In the genomic region with DNA sequence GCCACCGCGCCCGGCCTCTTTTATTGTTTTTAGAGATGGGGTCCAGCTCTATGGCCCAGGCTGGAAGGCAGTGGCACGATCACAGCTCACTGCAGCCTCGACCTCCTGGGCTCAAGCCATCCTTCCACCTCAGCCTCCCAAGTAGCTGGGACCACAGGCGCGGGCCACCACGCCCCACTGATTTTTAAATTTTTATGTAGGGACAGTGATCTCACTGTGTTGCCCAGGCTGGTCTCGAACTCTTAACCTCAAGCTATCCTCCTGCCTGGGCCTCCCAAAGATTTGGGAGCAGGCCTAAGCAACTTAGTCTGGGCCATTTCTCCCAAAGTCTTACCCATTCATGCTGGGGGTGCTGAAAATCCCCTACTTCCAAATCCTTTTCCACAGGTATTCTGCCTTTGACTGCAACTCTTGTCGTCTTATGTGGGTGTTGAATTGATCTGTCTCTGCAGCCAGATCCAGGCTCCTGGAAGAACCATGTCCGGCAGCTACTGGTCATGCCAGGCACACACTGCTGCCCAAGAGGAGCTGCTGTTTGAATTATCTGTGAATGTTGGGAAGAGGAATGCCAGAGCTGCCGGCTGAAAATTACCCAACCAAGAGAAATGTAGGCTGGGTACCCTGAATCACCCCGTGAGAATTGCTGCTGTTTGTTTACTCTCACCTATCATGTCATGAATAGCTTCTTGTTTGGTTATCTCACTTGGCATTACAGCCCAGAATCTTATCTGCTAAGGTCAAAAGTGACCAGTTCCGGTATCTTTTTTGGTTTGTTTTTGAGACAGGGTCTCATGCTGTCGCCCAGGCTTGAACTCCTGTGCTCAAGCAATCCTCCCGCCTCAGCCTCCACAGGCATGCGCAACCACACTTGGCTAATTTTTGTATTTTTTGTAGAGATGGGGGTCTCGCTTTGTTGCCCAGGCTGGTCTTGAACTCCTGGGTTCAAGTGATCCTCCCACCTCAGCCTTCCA, we compare ENCODE assay signal across 8 cellular contexts. TPM values are rescaled to one million over a fixed set of nuclear protein-coding genes. Genes with fewer than 3 reads are reported as not detected.
DNase-seq lines count a peak whose midpoint lies in the region; ATAC-seq, FAIRE-seq and TF ChIP-seq lines count a peak whose summit lies in the region.

No MANE protein-coding gene starts in this region.

- H4K20me1 ChIP-seq in DND-41 (ENCODE audit: insufficient read depth, low read length), result no peaks in the 10 kb centered on the region

- H3K4me3 ChIP-seq in DND-41 (ENCODE audit: low read depth in 1 of 2, low read length in 2 of 2), result peak overlapping the region; percentile 93 to 100; a peak in 3 of 4 replicates
- peak overlapping the region; percentile 79 to 94 for H3K4me3 ChIP-seq in Panc1 (ENCODE audit: low read depth in 2 of 2, low read length in 2 of 2)
- peak overlapping the region; percentile 61 for H3K4me3 ChIP-seq in epithelial cell of esophagus (ENCODE audit: low read length)
- no peak overlapping the region for H3K4me3 ChIP-seq in trophoblast cell (ENCODE audit: low read depth, low read length)

- H3K9ac ChIP-seq in DND-41 (ENCODE audit: low read depth, low read length) (peak overlapping the region; percentile 96), trophoblast cell (ENCODE audit: low read length) (peak overlapping the region; percentile 68)

- TF ChIP-seq CTCF in DND-41 (IDR thresholded peaks at IDR 0.05; ENCODE audit: borderline replicate concordance, extremely low read depth, low read length, poor library complexity, severe bottlenecking), result no peak
- TF ChIP-seq CTCF in Panc1 (IDR thresholded peaks at IDR 0.05), result no peak
- no peak for TF ChIP-seq CTCF in epithelial cell of esophagus (IDR thresholded peaks at IDR 0.05; ENCODE audit: insufficient read depth, low read depth, low read length, missing control alignments)

- no peak overlapping the region for H2BK12ac ChIP-seq in trophoblast cell (ENCODE audit: low read length)

- CTCF ChIA-PET in Panc1 (lab: Charles Lee), result no interaction called here

- peak overlapping the region; percentile 99 for H4K8ac ChIP-seq in trophoblast cell (ENCODE audit: low read depth, low read length)

- H3K23ac ChIP-seq in trophoblast cell (ENCODE audit: low read length), result no peak overlapping the region

- peaks cover 6% of the 10 kb centered on the region for H3K79me1 ChIP-seq in trophoblast cell (ENCODE audit: low read length)

- H3K27ac ChIP-seq in DND-41 (ENCODE audit: low read length) (peak overlapping the region; percentile 94), Panc1 (ENCODE audit: low read length) (peak overlapping the region; percentile 93), trophoblast cell (ENCODE audit: low read depth, low read length) (no peak overlapping the region)

- H3K9me3 ChIP-seq in DND-41 (ENCODE audit: insufficient read depth, low read length, severe bottlenecking), result no peaks in the 10 kb centered on the region
- no peaks in the 10 kb centered on the region for H3K9me3 ChIP-seq in Panc1 (ENCODE audit: control insufficient read depth, insufficient read depth, low read depth, low read length)
- H3K9me3 ChIP-seq in trophoblast cell (ENCODE audit: insufficient read depth, low read depth, low read length), result no peaks in the 10 kb centered on the region

- H4K12ac ChIP-seq in trophoblast cell (ENCODE audit: low read depth, low read length), result peak overlapping the region; percentile 37

- H3K14ac ChIP-seq in trophoblast cell (ENCODE audit: low read length), result no peak overlapping the region

- H3K27me3 ChIP-seq in DND-41 (ENCODE audit: insufficient read depth, low read length, poor library complexity), result no peaks in the 10 kb centered on the region
- no peaks in the 10 kb centered on the region for H3K27me3 ChIP-seq in Panc1 (ENCODE audit: control insufficient read depth, insufficient read depth, low read length)
- H3K27me3 ChIP-seq in trophoblast cell (ENCODE audit: insufficient read depth, low read length), result no peaks in the 10 kb centered on the region

- H4K91ac ChIP-seq in trophoblast cell (ENCODE audit: low read depth, low read length), result peak overlapping the region; percentile 15

- H3K36me3 ChIP-seq in DND-41 (ENCODE audit: insufficient read depth, low read length), result peaks cover 44% of the 10 kb centered on the region
- peaks cover 10% of the 10 kb centered on the region; the same call in 1 of the 2 replicates for H3K36me3 ChIP-seq in Panc1 (ENCODE audit: control insufficient read depth, insufficient read depth, low read length)
- H3K36me3 ChIP-seq in trophoblast cell (ENCODE audit: control insufficient read depth in 1 of 2, insufficient read depth in 2 of 2, low read length in 2 of 2), result peaks cover 17 to 19% of the 10 kb centered on the region in 2 experiments

- peak overlapping the region; percentile 67 for H3K4me2 ChIP-seq in DND-41 (ENCODE audit: insufficient read depth, low read length)
- no peak overlapping the region for H3K4me2 ChIP-seq in trophoblast cell (ENCODE audit: low read length)

- FAIRE-seq in urothelium cell line (lab: Jason Lieb, UNC), result no peak

- POLR2A ChIA-PET in Panc1 (lab: Charles Lee), result no interaction called here

- H2AFZ ChIP-seq in DND-41 (ENCODE audit: low read depth, low read length) (peak overlapping the region; percentile 96; the same call in 1 of the 2 replicates), trophoblast cell (ENCODE audit: insufficient read depth, low read length, poor library complexity) (no peak overlapping the region)

- H3K4me1 ChIP-seq in DND-41 (ENCODE audit: insufficient read depth, low read length) (peaks cover 34% of the 10 kb centered on the region), Panc1 (ENCODE audit: control insufficient read depth, insufficient read depth, low read length) (peaks cover 17% of the 10 kb centered on the region), trophoblast cell (ENCODE audit: control insufficient read depth in 1 of 2, insufficient read depth in 2 of 2, low read length in 2 of 2) (no peaks in the 10 kb centered on the region)

- H2BK120ac ChIP-seq in trophoblast cell (ENCODE audit: insufficient read depth, low read length, poor library complexity), result no peak overlapping the region

- no peak overlapping the region for H2AK5ac ChIP-seq in trophoblast cell (ENCODE audit: low read length)

- no peak overlapping the region for H3K4ac ChIP-seq in trophoblast cell (ENCODE audit: low read depth, low read length)

- in situ Hi-C loops in Panc1 (cut with HindIII; ENCODE audit: low pct_unique_long_range_greater_than_20kb, low sequenced_read_pairs), result no loop called here

- WGBS in trophoblast cell (ENCODE audit: extremely low coverage, insufficient coverage, insufficient read length), result no CpG with 5 or more reads among the region's 18 CpGs

- H2BK5ac ChIP-seq in trophoblast cell (ENCODE audit: low read depth, low read length, poor library complexity), result no peak overlapping the region

- H3K18ac ChIP-seq in trophoblast cell (ENCODE audit: low read length), result no peak overlapping the region

- H3K79me2 ChIP-seq in DND-41 (ENCODE audit: insufficient read depth, low read length) (peaks cover 21% of the 10 kb centered on the region), trophoblast cell (ENCODE audit: control insufficient read depth, insufficient read depth, low read length, poor library complexity) (peaks cover 2% of the 10 kb centered on the region)

- intact Hi-C loops in Panc1 (cut with micrococcal nuclease; ENCODE audit: unreplicated experiment), result no loop called here

- no peak for ATAC-seq in DND-41 (ENCODE audit: insufficient read depth, low read depth)
- no peak for ATAC-seq in Panc1

- DNase-seq in DND-41 (no peak), Panc1 (ENCODE audit: low read depth, low spot score) (no peak), epithelial cell of esophagus (ENCODE audit: low read depth) (peak; percentile 78), trophoblast cell (peak; percentile 40 to 52), urothelium cell line (ENCODE audit: low spot score) (no peak), NCI-H524 treated with DMSO at 0.1 percent for 48 hours (lab: John Stamatoyannopoulos, UW) (no peak), DMS53 treated with DMSO at 0.1 percent for 48 hours (lab: John Stamatoyannopoulos, UW; ENCODE audit: unreplicated experiment) (no peak), DMS79 (lab: John Stamatoyannopoulos, UW) (no peak)

- TSS peak; percentile 83 for BruUV-seq in Panc1 (replicated peaks; lab: Mats Ljungman, UMichigan)

RNA-seq across cellular contexts. Expression of gene ZDHHC4, which starts 1.1 kb away (rescaled TPM):
- total RNA-seq in Panc1 (2021; ENCODE audit: unreplicated experiment), result 113 TPM
- polyA plus RNA-seq in Panc1 (2012; ENCODE audit: insufficient read length), result 110 TPM
- polyA plus RNA-seq in trophoblast cell (2013), result 46.6 and 49.4 TPM in 2 replicates

RNA-seq across cellular contexts. Expression of gene INTS15, which starts 11.4 kb away (rescaled TPM):
- 46.8 TPM for total RNA-seq in Panc1 (2021; ENCODE audit: unreplicated experiment)
- 59.6 TPM for polyA plus RNA-seq in Panc1 (2012; ENCODE audit: insufficient read length)
- 12.6 and 13.9 TPM in 2 replicates for polyA plus RNA-seq in trophoblast cell (2013)

RNA-seq across cellular contexts. Expression of gene GRID2IP, which starts 27.1 kb away (rescaled TPM):
- total RNA-seq in Panc1 (2021; ENCODE audit: unreplicated experiment), result 0.13 TPM
- 0.13 TPM for polyA plus RNA-seq in Panc1 (2012; ENCODE audit: insufficient read length)
- 0.05 and 0.07 TPM in 2 replicates for polyA plus RNA-seq in trophoblast cell (2013)

RNA-seq across cellular contexts. Expression of gene ZNF853, which starts 37.0 kb away (rescaled TPM):
- 1.4 TPM for total RNA-seq in Panc1 (2021; ENCODE audit: unreplicated experiment)
- polyA plus RNA-seq in Panc1 (2012; ENCODE audit: insufficient read length), result 2.5 TPM
- 2.3 and 2.5 TPM in 2 replicates for polyA plus RNA-seq in trophoblast cell (2013)

RNA-seq across cellular contexts. Expression of gene ZNF316, which starts 58.7 kb away (rescaled TPM):
- total RNA-seq in Panc1 (2021; ENCODE audit: unreplicated experiment), result 37.8 TPM
- polyA plus RNA-seq in Panc1 (2012; ENCODE audit: insufficient read length), result 35.1 TPM
- polyA plus RNA-seq in trophoblast cell (2013), result 7.7 TPM in 2 replicates

Comparison
In these comparisons a context has a peak if more than half of its experiments do, and no peak if none do; other contexts are left out.
1. DNase-seq: peak in epithelial cell of esophagus (single experiment) and trophoblast cell (2 of 2); none in DND-41 (single experiment), Panc1 (single experiment), urothelium cell line (single experiment), NCI-H524 treated with DMSO at 0.1 percent for 48 hours (single experiment), DMS53 treated with DMSO at 0.1 percent for 48 hours (single experiment) and DMS79 (single experiment).